ENCODE assay signal across 1 cellular context in genomic region chr16:2184962-2185361, GRCh38.
A peak's percentile ranks its signal among the peaks of the same experiment; 100 is the strongest.
TF ChIP-seq lines count a peak whose summit lies in the region.

No MANE protein-coding gene starts in this region.

TF ChIP-seq in HepG2, 621 proteins besides CTCF, POLR2A, EP300 and RAD21:
- TF ChIP-seq SMYD3 (CRISPR knock-in tag; IDR thresholded peaks at IDR 0.05) (no peak), NFE2L2 (IDR thresholded peaks at IDR 0.05; ENCODE audit: low read length) (no peak), ZBTB33 (CRISPR knock-in tag; IDR thresholded peaks at IDR 0.05) (0 out of 2 replicates have a peak, but pooled peaks have one; percentile 26)
